8 cellular contexts compared by ENCODE assay signal in genomic region chr4:101345596-101346311, GRCh38. TPM values are rescaled to one million over a fixed set of nuclear protein-coding genes. Genes with fewer than 3 reads are reported as not detected.
A peak's percentile ranks its signal among the peaks of the same experiment; 100 is the strongest.
DNase-seq lines count a peak whose midpoint lies in the region; ATAC-seq and TF ChIP-seq lines count a peak whose summit lies in the region.

No MANE protein-coding gene starts in this region.

- peaks cover 0 to 2% (median 0%) of the 10 kb centered on the region in 7 donors for H3K9me3 Mint-ChIP-seq in CD14-positive monocyte
- H3K9me3 Mint-ChIP-seq in natural killer cell = no peaks in the 10 kb centered on the region
- no peaks in the 10 kb centered on the region for H3K9me3 Mint-ChIP-seq in stimulated activated naive CD8-positive, alpha-beta T cell treated with anti-CD3 and anti-CD28 coated beads, Interleukin-15, Interleukin-2, amounts not matched to agents 100 ng/mL and 50 ng/mL, for 24 hours

- H3K4me1 Mint-ChIP-seq in CD14-positive monocyte (peaks cover 44% of the 10 kb centered on the region), natural killer cell (peaks cover 45 to 53% of the 10 kb centered on the region in 2 donors)
- peaks cover 53% of the 10 kb centered on the region for H3K4me1 Mint-ChIP-seq in stimulated activated naive CD8-positive, alpha-beta T cell treated with anti-CD3 and anti-CD28 coated beads, Interleukin-15, Interleukin-2, amounts not matched to agents 100 ng/mL and 50 ng/mL, for 24 hours (ENCODE audit: low read depth)

- TF ChIP-seq CTCF in CD14-positive monocyte (IDR thresholded peaks at IDR 0.05) (no peak), OCI-LY1 (IDR thresholded peaks at IDR 0.05; ENCODE audit: low read length) (no peak), fibroblast of mammary gland (conservative IDR thresholded peaks at IDR 0.05; ENCODE audit: control insufficient read depth, insufficient read depth, low read depth, low read length) (peak; percentile 1), natural killer cell (IDR thresholded peaks at IDR 0.05) (no peak)

- no peaks in the 10 kb centered on the region for H3K36me3 ChIP-seq in H7 (replicated peaks; ENCODE audit: control insufficient read depth, insufficient read depth, low read length)
- no peaks in the 10 kb centered on the region for H3K36me3 ChIP-seq in OCI-LY1 (ENCODE audit: insufficient read depth, low read length)

- H3K27ac Mint-ChIP-seq in CD14-positive monocyte = peak overlapping the region; percentile 83 to 96 (median 92)
- H3K27ac Mint-ChIP-seq in natural killer cell = peak overlapping the region; percentile 94 to 95
- peak overlapping the region; percentile 85 for H3K27ac Mint-ChIP-seq in stimulated activated naive CD8-positive, alpha-beta T cell treated with anti-CD3 and anti-CD28 coated beads, Interleukin-15, Interleukin-2, amounts not matched to agents 100 ng/mL and 50 ng/mL, for 24 hours

- H3K9ac ChIP-seq in OCI-LY1 (ENCODE audit: low read length) = peak overlapping the region; percentile 89

- no peak overlapping the region for H2AFZ ChIP-seq in OCI-LY1 (ENCODE audit: low read length)

- no peaks in the 10 kb centered on the region for H3K9me2 ChIP-seq in OCI-LY1 (ENCODE audit: low read depth, low read length)

- H3K79me2 ChIP-seq in OCI-LY1 (ENCODE audit: insufficient read depth, low read length) = peaks cover 49% of the 10 kb centered on the region

- H3K36me3 Mint-ChIP-seq in CD14-positive monocyte (peaks cover 0 to 7% of the 10 kb centered on the region in 2 donors), natural killer cell (no peaks in the 10 kb centered on the region)
- H3K36me3 Mint-ChIP-seq in stimulated activated naive CD8-positive, alpha-beta T cell treated with anti-CD3 and anti-CD28 coated beads, Interleukin-15, Interleukin-2, amounts not matched to agents 100 ng/mL and 50 ng/mL, for 24 hours (ENCODE audit: low read depth) = no peaks in the 10 kb centered on the region

- H3K4me2 ChIP-seq in OCI-LY1 (ENCODE audit: low read length) = peak overlapping the region; percentile 97

- H3K27me3 Mint-ChIP-seq in CD14-positive monocyte (ENCODE audit: low read depth in 3 of 3) = peaks cover 0 to 7% (median 6%) of the 10 kb centered on the region in 3 donors
- no peaks in the 10 kb centered on the region for H3K27me3 Mint-ChIP-seq in natural killer cell (ENCODE audit: low read depth in 2 of 2)
- H3K27me3 Mint-ChIP-seq in stimulated activated naive CD8-positive, alpha-beta T cell treated with anti-CD3 and anti-CD28 coated beads, Interleukin-15, Interleukin-2, amounts not matched to agents 100 ng/mL and 50 ng/mL, for 24 hours = peaks cover 20% of the 10 kb centered on the region

- no peaks in the 10 kb centered on the region for H4K20me1 ChIP-seq in OCI-LY1 (ENCODE audit: insufficient read depth, low read length)

- ATAC-seq in natural killer cell (peak; percentile 21 to 37 (median 32)), GM19324 (IDR thresholded peaks at IDR 0.05; ENCODE audit: low FRiP score, unreplicated experiment) (no peak)

- intact Hi-C loops in CD14-positive monocyte (cut with micrococcal nuclease) (loop anchor here (10.0 kb wide), 3 partner anchors 61 to 249 kb away; no protein-coding TSS in a partner anchor), natural killer cell (cut with micrococcal nuclease) (loop anchor here (1.0 to 10.0 kb wide), 6 partner anchors 17 to 321 kb away; no protein-coding TSS in a partner anchor)

- H3K27ac ChIP-seq in OCI-LY1 (ENCODE audit: low read depth, low read length, poor library complexity, severe bottlenecking) = peak overlapping the region; percentile 89

- H3K4me3 ChIP-seq in H7 (ENCODE audit: insufficient read depth, low read depth, low read length) = peak overlapping the region; percentile 82
- H3K4me3 ChIP-seq in OCI-LY1 (ENCODE audit: low read depth, low read length, poor library complexity, severe bottlenecking) = peak overlapping the region; percentile 79
- H3K4me3 ChIP-seq in fibroblast of mammary gland (ENCODE audit: control insufficient read depth, low read depth, low read length) = peak overlapping the region; percentile 77

- H3F3A ChIP-seq in OCI-LY1 (ENCODE audit: insufficient read depth, low read length) = no peaks in the 10 kb centered on the region

- DNase-seq in CD14-positive monocyte (ENCODE audit: low spot score) = peak; percentile 48
- peak; percentile 69 for DNase-seq in H7
- peak; percentile 18 to 56 for DNase-seq in activated T-helper 1 cell treated with anti-CD3 and anti-CD28 coated beads, Interleukin-2, amount 50 U/mL, for 16 hours (ENCODE audit: low read depth in 1 of 2, low spot score in 1 of 2)
- DNase-seq in fibroblast of mammary gland (ENCODE audit: low read depth) = peak; percentile 43
- peak; percentile 69 for DNase-seq in natural killer cell

- peaks cover 10% of the 10 kb centered on the region for H3K27me3 ChIP-seq in H7 (ENCODE audit: control insufficient read depth, insufficient read depth, low read length)
- H3K27me3 ChIP-seq in OCI-LY1 (ENCODE audit: insufficient read depth, low read length) = no peaks in the 10 kb centered on the region

- peaks cover 52% of the 10 kb centered on the region for H3K4me1 ChIP-seq in OCI-LY1 (ENCODE audit: insufficient read depth, low read length, severe bottlenecking)

- H3K4me3 Mint-ChIP-seq in CD14-positive monocyte (peak overlapping the region; percentile 97 to 98), natural killer cell (peak overlapping the region; percentile 98)
- peak overlapping the region; percentile 89 for H3K4me3 Mint-ChIP-seq in stimulated activated naive CD8-positive, alpha-beta T cell treated with anti-CD3 and anti-CD28 coated beads, Interleukin-15, Interleukin-2, amounts not matched to agents 100 ng/mL and 50 ng/mL, for 24 hours

- no peaks in the 10 kb centered on the region for H3K9me3 ChIP-seq in OCI-LY1 (ENCODE audit: low read length)

RNA-seq across cellular contexts. Expression of gene PPP3CA, which starts 1.6 kb away (rescaled TPM):
- polyA plus RNA-seq in CD14-positive monocyte = 1 to 10 TPM; 5.1 to 8.9 TPM
- 31.4 and 41.3 TPM in 2 replicates for total RNA-seq in H7 (2014; rRNA removed; shearing (Covaris generic))
- 10 to 100 TPM; 53.1 to 73.1 (median 58.0) TPM for total RNA-seq in natural killer cell
